14 cellular contexts compared by ENCODE assay signal in genomic region chr12:52645120-52645761, GRCh38. TPM values are rescaled to one million over a fixed set of nuclear protein-coding genes. Genes with fewer than 3 reads are reported as not detected.
DNase-seq lines count a peak whose midpoint lies in the region; ATAC-seq and TF ChIP-seq lines count a peak whose summit lies in the region.
"Had no signal": no experiment of that assay in that cellular context is flagged by ENCODE, and none has a peak within 500 bp of the region (broad histone marks: within the 10 kb centered on the region; RNA-seq: fewer than 3 reads in every experiment).

No MANE protein-coding gene starts in this region.

- H3K4me3 ChIP-seq in epithelial cell of esophagus (ENCODE audit: low read length): no peak overlapping the region
- H3K4me3 ChIP-seq: cardiac muscle cell had no signal

- TF ChIP-seq CTCF in epithelial cell of esophagus (IDR thresholded peaks at IDR 0.05; ENCODE audit: insufficient read depth, low read depth, low read length, missing control alignments) (no peak), endothelial cell (IDR thresholded peaks at IDR 0.05; ENCODE audit: unreplicated experiment) (no peak)

- no peaks in the 10 kb centered on the region for H3K27me3 Mint-ChIP-seq in endothelial cell (ENCODE audit: unreplicated experiment)

- no peaks in the 10 kb centered on the region for H3K9me3 Mint-ChIP-seq in endothelial cell (ENCODE audit: unreplicated experiment)

- no peaks in the 10 kb centered on the region for H3K36me3 Mint-ChIP-seq in endothelial cell (ENCODE audit: low read depth, unreplicated experiment)

- H3K27ac Mint-ChIP-seq in endothelial cell (ENCODE audit: unreplicated experiment): no peak overlapping the region

- H3K4me3 Mint-ChIP-seq in endothelial cell (ENCODE audit: unreplicated experiment): no peak overlapping the region

- peaks cover 10% of the 10 kb centered on the region for H3K4me1 Mint-ChIP-seq in endothelial cell (ENCODE audit: unreplicated experiment)

- peak; percentile 52 for DNase-seq in activated gamma-delta T cell treated with Interleukin-2 at 50 U/mL for 16 hours
- DNase-seq in activated gamma-delta T cell (lab: John Stamatoyannopoulos, UW): no peak
- DNase-seq in activated CD8-positive, alpha-beta memory T cell treated with anti-CD3 and anti-CD28 coated beads, Interleukin-2, amount 50 U/mL, for 1 hour (ENCODE audit: extremely low read depth): peak; percentile 63
- DNase-seq in epithelial cell of esophagus (ENCODE audit: low read depth): peak; percentile 47
- DNase-seq in stimulated activated naive CD8-positive, alpha-beta T cell treated with anti-CD3 and anti-CD28 coated beads, Interleukin-15, Interleukin-2, amounts not matched to agents 100 U/mL and 50 U/mL, for 24 hours: no peak
- DNase-seq in hippocampal formation (lab: John Stamatoyannopoulos, UW): no peak
- no peak for DNase-seq in endothelial cell (ENCODE audit: low spot score)
- DNase-seq: HCEC 1CT, IMR-90, NCI-H187, right cardiac atrium had no signal

- peak; percentile 71 for ATAC-seq in stimulated activated naive CD8-positive, alpha-beta T cell treated with anti-CD3 and anti-CD28 coated beads, Interleukin-15, Interleukin-2, amounts not matched to agents 100 U/mL and 50 U/mL, for 24 hours
- no peak for ATAC-seq in HG02852 (IDR thresholded peaks at IDR 0.05; ENCODE audit: unreplicated experiment)
- ATAC-seq: right cardiac atrium had no signal

RNA-seq across cellular contexts. Expression of gene KRT2, which starts 6.8 kb away (rescaled TPM):
- not detected for total RNA-seq in endothelial cell (ENCODE audit: unreplicated experiment)
- total RNA-seq: cardiac muscle cell, fibroblast of lung, IMR-90, right cardiac atrium had no signal

RNA-seq across cellular contexts. Expression of gene KRT73, which starts 26.9 kb away (rescaled TPM):
- 0.77 TPM for total RNA-seq in endothelial cell (ENCODE audit: unreplicated experiment)
- total RNA-seq: cardiac muscle cell, fibroblast of lung, IMR-90, right cardiac atrium had no signal

RNA-seq across cellular contexts. Expression of gene KRT1, which starts 35.0 kb away (rescaled TPM):
- total RNA-seq in endothelial cell (ENCODE audit: unreplicated experiment): not detected
- total RNA-seq: cardiac muscle cell, fibroblast of lung, IMR-90, right cardiac atrium had no signal

RNA-seq across cellular contexts. Expression of gene KRT72, which starts 44.0 kb away (rescaled TPM):
- total RNA-seq in endothelial cell (ENCODE audit: unreplicated experiment): 0.28 TPM
- total RNA-seq: cardiac muscle cell, fibroblast of lung, IMR-90, right cardiac atrium had no signal

RNA-seq across cellular contexts. Expression of gene KRT77, which starts 58.1 kb away (rescaled TPM):
- not detected for total RNA-seq in endothelial cell (ENCODE audit: unreplicated experiment)
- total RNA-seq: cardiac muscle cell, fibroblast of lung, IMR-90, right cardiac atrium had no signal

Comparison
In these comparisons a context has a peak if more than half of its experiments do, and no peak if none do; other contexts are left out.
1. DNase-seq: peak in activated gamma-delta T cell treated with Interleukin-2 at 50 U/mL for 16 hours (single experiment), activated CD8-positive, alpha-beta memory T cell treated with anti-CD3 and anti-CD28 coated beads, Interleukin-2, amount 50 U/mL, for 1 hour (single experiment) and epithelial cell of esophagus (single experiment); none in activated gamma-delta T cell (single experiment), stimulated activated naive CD8-positive, alpha-beta T cell treated with anti-CD3 and anti-CD28 coated beads, Interleukin-15, Interleukin-2, amounts not matched to agents 100 U/mL and 50 U/mL, for 24 hours (single experiment), hippocampal formation (0 of 2) and endothelial cell (single experiment).